In genomic region chr16:23640669-23640958, GRCh38 we compare ENCODE assay signal across 8 cellular contexts. TPM values are rescaled to one million over a fixed set of nuclear protein-coding genes. Genes with fewer than 3 reads are reported as not detected.
DNase-seq lines count a peak whose midpoint lies in the region; ATAC-seq, FAIRE-seq and TF ChIP-seq lines count a peak whose summit lies in the region.

No MANE protein-coding gene starts in this region.

- ATAC-seq in left lung (peak; percentile 4), HG02852 (IDR thresholded peaks at IDR 0.05; ENCODE audit: unreplicated experiment) (no peak)

- H3K27ac ChIP-seq in HUES6 (ENCODE audit: low read depth, low read length) = peak overlapping the region; percentile 97
- peak overlapping the region; percentile 72 to 86 for H3K27ac ChIP-seq in ascending aorta
- H3K27ac ChIP-seq in left lung = peak overlapping the region; percentile 73 to 80
- peak overlapping the region in 2 of 3 donors; percentile 56 to 71 for H3K27ac ChIP-seq in thyroid gland

- FAIRE-seq in GM19239 (lab: Jason Lieb, UNC) = no peak

- peak overlapping the region; percentile 100 for H3K4me3 ChIP-seq in HUES6 (ENCODE audit: low read depth, low read length)
- peak overlapping the region; percentile 64 to 99 for H3K4me3 ChIP-seq in ascending aorta
- H3K4me3 ChIP-seq in left lung = peak overlapping the region; percentile 71 to 90
- peak overlapping the region; percentile 63 to 88 (median 80) for H3K4me3 ChIP-seq in thyroid gland (replicated peaks in 1 of 3)

- DNase-seq in D341Med (ENCODE audit: low spot score) (peak; percentile 27), ascending aorta (ENCODE audit: low spot score in 2 of 2) (no peak), left lung (no peak), thyroid gland (no peak), posterior cingulate gyrus (no peak), GM19239 (ENCODE audit: insufficient read length, low spot score) (no peak)

- peak overlapping the region; percentile 99 for H3K9ac ChIP-seq in HUES6 (ENCODE audit: low read length)

- H3K9me3 ChIP-seq in HUES6 (ENCODE audit: control insufficient read depth, insufficient read depth, low read depth, low read length) (no peaks in the 10 kb centered on the region), ascending aorta (no peaks in the 10 kb centered on the region), left lung (no peaks in the 10 kb centered on the region), thyroid gland (no peaks in the 10 kb centered on the region)

- H3K36me3 ChIP-seq in HUES6 (ENCODE audit: control insufficient read depth, insufficient read depth, low read length) = peaks cover 55% of the 10 kb centered on the region
- H3K36me3 ChIP-seq in ascending aorta = peaks cover 17 to 34% of the 10 kb centered on the region in 2 donors
- peaks cover 0 to 48% of the 10 kb centered on the region in 2 donors for H3K36me3 ChIP-seq in left lung
- peaks cover 21 to 22% of the 10 kb centered on the region in 2 donors for H3K36me3 ChIP-seq in thyroid gland

- WGBS in thyroid gland, 2 donors = 1% methylated on average over 9 of the region's 9 CpGs

- TF ChIP-seq POLR2A in thyroid gland (IDR thresholded peaks at IDR 0.05) = no peak

- TF ChIP-seq CTCF in ascending aorta (IDR thresholded peaks at IDR 0.05) (no peak), left lung (IDR thresholded peaks at IDR 0.05) (no peak), thyroid gland (IDR thresholded peaks at IDR 0.05) (no peak)

- H3K4me1 ChIP-seq in HUES6 (ENCODE audit: control insufficient read depth, insufficient read depth, low read length) (peaks cover 16% of the 10 kb centered on the region), ascending aorta (peaks cover 5 to 18% of the 10 kb centered on the region in 2 donors), left lung (peaks cover 7 to 23% of the 10 kb centered on the region in 2 donors), thyroid gland (peaks cover 14 to 15% of the 10 kb centered on the region in 2 donors)

- H3K27me3 ChIP-seq in HUES6 (ENCODE audit: control insufficient read depth, insufficient read depth, low read length) = no peaks in the 10 kb centered on the region
- H3K27me3 ChIP-seq in ascending aorta = no peaks in the 10 kb centered on the region
- H3K27me3 ChIP-seq in left lung = no peaks in the 10 kb centered on the region
- H3K27me3 ChIP-seq in thyroid gland = no peaks in the 10 kb centered on the region

- intact Hi-C loops in ascending aorta (cut with DNase I) (loop anchor here (2.0 to 10.0 kb wide), 6 partner anchors 84 to 1472 kb away; partner anchors contain the start of genes ARHGAP17, COG7, EARS2 and LCMT1), left lung (cut with DNase I) (no loop called here), thyroid gland (cut with DNase I) (loop anchor here (10.0 kb wide), 1 partner anchor 76 kb away; no protein-coding TSS in a partner anchor), posterior cingulate gyrus (cut with DNase I) (loop anchor here (2.0 kb wide), 1 partner anchor 44 kb away; the partner anchor contains the start of gene NDUFAB1)

RNA-seq across cellular contexts. Expression of gene PALB2, which starts 0.5 kb away (rescaled TPM):
- total RNA-seq in ascending aorta = 2.1 TPM
- 10 to 100 TPM; 10.3 to 13.7 TPM for total RNA-seq in left lung
- 10 to 100 TPM; 10.8 to 17.2 (median 14.0) TPM for total RNA-seq in thyroid gland

RNA-seq across cellular contexts. Expression of gene DCTN5, which starts 0.7 kb away (rescaled TPM):
- total RNA-seq in ascending aorta = 16.7 TPM
- 10 to 100 TPM; 55.4 to 61.4 TPM for total RNA-seq in left lung
- total RNA-seq in thyroid gland = 10 to 100 TPM; 24.1 to 51.1 (median 47.6) TPM

RNA-seq across cellular contexts. Expression of gene PLK1, which starts 38.1 kb away (rescaled TPM):
- total RNA-seq in ascending aorta = 35.2 TPM
- 1 to 10 TPM; 3.0 to 8.0 TPM for total RNA-seq in left lung
- 1 to 10 TPM in 3 of 4 donors, under 1 TPM in 1; 0.88 to 2.7 (median 1.6) TPM for total RNA-seq in thyroid gland

RNA-seq across cellular contexts. Expression of gene NDUFAB1, which starts 44.5 kb away (rescaled TPM):
- total RNA-seq in ascending aorta (71.4 TPM), left lung (10 to 100 TPM; 65.4 to 78.7 TPM), thyroid gland (100 to 1,000 TPM in 2 of 4 donors, 10 to 100 TPM in 2; 68.5 to 135 (median 95.1) TPM)

Comparison
In these comparisons a context has a peak if more than half of its experiments do, and no peak if none do; other contexts are left out.
1. intact Hi-C loops: an anchor here in ascending aorta (2.0 to 10.0 kb wide), thyroid gland (10.0 kb wide) and posterior cingulate gyrus (2.0 kb wide); none called in left lung.